1 cellular context compared by ENCODE assay signal in the genomic region with DNA sequence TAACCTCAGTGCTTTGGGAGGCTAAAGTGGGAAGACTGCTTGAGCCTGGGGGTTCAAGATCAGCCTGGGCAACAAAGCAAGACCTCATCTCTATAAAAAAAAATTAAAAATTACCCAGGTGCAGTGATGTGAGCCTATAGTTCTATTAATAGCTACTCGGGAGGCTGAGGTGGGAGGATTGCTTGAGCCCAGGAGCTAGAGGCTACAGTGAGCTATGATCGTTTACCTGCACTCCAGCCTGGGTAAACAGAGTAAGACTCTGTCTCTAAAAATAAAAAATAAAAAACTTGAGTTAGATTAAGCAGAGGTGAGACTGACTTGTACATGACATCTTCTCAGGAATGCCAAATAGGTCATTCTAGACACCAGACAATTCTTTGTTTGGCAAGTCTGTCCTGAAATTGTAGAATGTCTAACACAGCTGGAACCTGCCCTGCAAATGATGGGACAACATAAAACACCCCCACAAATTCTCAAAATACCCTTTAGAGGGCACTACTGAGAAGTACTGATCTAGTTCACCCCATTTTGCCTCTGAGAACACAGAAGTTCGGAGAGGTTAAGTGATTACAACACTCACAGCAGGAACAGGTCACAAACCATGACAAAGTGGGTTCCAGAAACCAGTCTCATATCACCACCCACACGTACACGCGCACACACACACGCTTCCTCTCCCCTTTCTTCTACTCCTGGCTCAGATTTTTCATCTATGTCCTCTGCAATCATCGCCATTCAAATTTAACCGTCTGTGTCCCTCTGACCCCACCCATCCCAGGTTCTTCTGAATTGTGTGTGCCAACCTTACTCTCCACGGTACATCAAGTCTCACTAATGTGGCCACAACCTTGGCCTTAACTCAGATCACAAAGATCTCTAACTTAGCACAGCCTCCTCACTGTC.
A peak's percentile ranks its signal among the peaks of the same experiment; 100 is the strongest.
TF ChIP-seq lines count a peak whose summit lies in the region.

No MANE protein-coding gene starts in this region.

TF ChIP-seq in K562, 482 proteins besides CTCF, POLR2A, EP300 and RAD21 (continued from another document and continues in another):
- no peak for TF ChIP-seq MBD1 (CRISPR knock-in tag; IDR thresholded peaks at IDR 0.05)
- no peak for TF ChIP-seq MAFK (IDR thresholded peaks at IDR 0.05; ENCODE audit: low read length)
- TF ChIP-seq, protein P1, sequence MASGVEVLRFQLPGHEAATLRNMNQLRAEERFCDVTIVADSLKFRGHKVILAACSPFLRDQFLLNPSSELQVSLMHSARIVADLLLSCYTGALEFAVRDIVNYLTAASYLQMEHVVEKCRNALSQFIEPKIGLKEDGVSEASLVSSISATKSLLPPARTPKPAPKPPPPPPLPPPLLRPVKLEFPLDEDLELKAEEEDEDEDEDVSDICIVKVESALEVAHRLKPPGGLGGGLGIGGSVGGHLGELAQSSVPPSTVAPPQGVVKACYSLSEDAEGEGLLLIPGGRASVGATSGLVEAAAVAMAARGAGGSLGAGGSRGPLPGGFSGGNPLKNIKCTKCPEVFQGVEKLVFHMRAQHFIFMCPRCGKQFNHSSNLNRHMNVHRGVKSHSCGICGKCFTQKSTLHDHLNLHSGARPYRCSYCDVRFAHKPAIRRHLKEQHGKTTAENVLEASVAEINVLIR (CRISPR knock-in tag; IDR thresholded peaks at IDR 0.05), result no peak
- no peak for TF ChIP-seq ZNF146 (CRISPR knock-in tag; IDR thresholded peaks at IDR 0.05; ENCODE audit: unreplicated experiment)
- TF ChIP-seq RBM15 (IDR thresholded peaks at IDR 0.05; ENCODE audit: insufficient read depth, low read length), result no peak
- TF ChIP-seq, protein P2, sequence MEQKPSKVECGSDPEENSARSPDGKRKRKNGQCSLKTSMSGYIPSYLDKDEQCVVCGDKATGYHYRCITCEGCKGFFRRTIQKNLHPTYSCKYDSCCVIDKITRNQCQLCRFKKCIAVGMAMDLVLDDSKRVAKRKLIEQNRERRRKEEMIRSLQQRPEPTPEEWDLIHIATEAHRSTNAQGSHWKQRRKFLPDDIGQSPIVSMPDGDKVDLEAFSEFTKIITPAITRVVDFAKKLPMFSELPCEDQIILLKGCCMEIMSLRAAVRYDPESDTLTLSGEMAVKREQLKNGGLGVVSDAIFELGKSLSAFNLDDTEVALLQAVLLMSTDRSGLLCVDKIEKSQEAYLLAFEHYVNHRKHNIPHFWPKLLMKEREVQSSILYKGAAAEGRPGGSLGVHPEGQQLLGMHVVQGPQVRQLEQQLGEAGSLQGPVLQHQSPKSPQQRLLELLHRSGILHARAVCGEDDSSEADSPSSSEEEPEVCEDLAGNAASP (IDR thresholded peaks at IDR 0.05), result peak; percentile 37; the same call in 1 of the 2 replicates
- no peak for TF ChIP-seq TRIM28 (IDR thresholded peaks at IDR 0.05)
- no peak for TF ChIP-seq ZNF263 (CRISPR knock-in tag; IDR thresholded peaks at IDR 0.05; ENCODE audit: borderline replicate concordance)
- TF ChIP-seq ZNF274 (IDR thresholded peaks at IDR 0.05; ENCODE audit: borderline replicate concordance, low read depth, low read length), result no peak
- TF ChIP-seq RUNX1 (IDR thresholded peaks at IDR 0.05; ENCODE audit: low read depth), result no peak
- peak; percentile 50 for TF ChIP-seq ATF7 (IDR thresholded peaks at IDR 0.05)
- TF ChIP-seq ZNF586 (CRISPR knock-in tag; conservative IDR thresholded peaks at IDR 0.05), result no peak
- no peak for TF ChIP-seq POLR2H (tag; IDR thresholded peaks at IDR 0.05; ENCODE audit: low read depth)
- no peak for TF ChIP-seq ZNF41 (CRISPR knock-in tag; conservative IDR thresholded peaks at IDR 0.05)
- TF ChIP-seq EHMT2 (IDR thresholded peaks at IDR 0.05), result no peak
- TF ChIP-seq LCOR (CRISPR knock-in tag; IDR thresholded peaks at IDR 0.05), result no peak
- no peak for TF ChIP-seq ZNF197 (CRISPR knock-in tag; IDR thresholded peaks at IDR 0.05; ENCODE audit: low read depth)
- 0 out of 2 replicates have a peak, but pooled peaks have one; percentile 57 for TF ChIP-seq LARP7 (IDR thresholded peaks at IDR 0.05)
- no peak for TF ChIP-seq MBD2 (IDR thresholded peaks at IDR 0.05; ENCODE audit: borderline replicate concordance, low read depth)
- TF ChIP-seq NFE2 (IDR thresholded peaks at IDR 0.05; ENCODE audit: low read depth), result peak; percentile 43; the same call in 1 of the 2 replicates
- TF ChIP-seq NFIC (IDR thresholded peaks at IDR 0.05), result peak; percentile 42; the same call in 1 of the 2 replicates
- peak; percentile 50; the same call in 1 of the 2 replicates for TF ChIP-seq LEF1 (IDR thresholded peaks at IDR 0.05)
- TF ChIP-seq SMAD4 (CRISPR knock-in tag; conservative IDR thresholded peaks at IDR 0.05), result peak; percentile 72; the same call in 1 of the 2 replicates
- no peak for TF ChIP-seq POLR2AphosphoS5 (IDR thresholded peaks at IDR 0.05; ENCODE audit: control insufficient read depth, insufficient read depth, low read depth, low read length)
- peak; percentile 77 for TF ChIP-seq DPF2 (IDR thresholded peaks at IDR 0.05)
- 0 out of 2 replicates have a peak, but pooled peaks have one; percentile 13 for TF ChIP-seq BHLHE40 (IDR thresholded peaks at IDR 0.05; ENCODE audit: low read length)
- TF ChIP-seq RCOR1 (IDR thresholded peaks at IDR 0.05; ENCODE audit: borderline replicate concordance in 1 of 2, low read depth in 2 of 2, low read length in 2 of 2), result peak in 1 of 2 experiments; percentile 77; a peak in 2 of 4 replicates
- peak; percentile 52 for TF ChIP-seq SMARCE1 (IDR thresholded peaks at IDR 0.05)
- no peak for TF ChIP-seq NCOA6 (IDR thresholded peaks at IDR 0.05)
- TF ChIP-seq KAT8 (IDR thresholded peaks at IDR 0.05; ENCODE audit: low read depth), result no peak
- peak; percentile 58; the same call in 1 of the 2 replicates for TF ChIP-seq MYBL2 (IDR thresholded peaks at IDR 0.05; ENCODE audit: low read depth)
- no peak for TF ChIP-seq MYBL2 (CRISPR knock-in tag; IDR thresholded peaks at IDR 0.05; ENCODE audit: borderline replicate concordance)
- no peak for TF ChIP-seq DDX20 (tag; IDR thresholded peaks at IDR 0.05; ENCODE audit: low read depth)
- TF ChIP-seq OTX1 (CRISPR knock-in tag; IDR thresholded peaks at IDR 0.05), result no peak
- peak; percentile 64 for TF ChIP-seq TEAD4 (IDR thresholded peaks at IDR 0.05; ENCODE audit: low read length)
- no peak for TF ChIP-seq TEAD4 (CRISPR knock-in tag; IDR thresholded peaks at IDR 0.05; ENCODE audit: borderline replicate concordance)
- TF ChIP-seq NR2C1 (IDR thresholded peaks at IDR 0.05), result peak; percentile 54
- TF ChIP-seq NR2C1 (tag; IDR thresholded peaks at IDR 0.05), result peak; percentile 70; the same call in 1 of the 2 replicates
- TF ChIP-seq, protein P3, sequence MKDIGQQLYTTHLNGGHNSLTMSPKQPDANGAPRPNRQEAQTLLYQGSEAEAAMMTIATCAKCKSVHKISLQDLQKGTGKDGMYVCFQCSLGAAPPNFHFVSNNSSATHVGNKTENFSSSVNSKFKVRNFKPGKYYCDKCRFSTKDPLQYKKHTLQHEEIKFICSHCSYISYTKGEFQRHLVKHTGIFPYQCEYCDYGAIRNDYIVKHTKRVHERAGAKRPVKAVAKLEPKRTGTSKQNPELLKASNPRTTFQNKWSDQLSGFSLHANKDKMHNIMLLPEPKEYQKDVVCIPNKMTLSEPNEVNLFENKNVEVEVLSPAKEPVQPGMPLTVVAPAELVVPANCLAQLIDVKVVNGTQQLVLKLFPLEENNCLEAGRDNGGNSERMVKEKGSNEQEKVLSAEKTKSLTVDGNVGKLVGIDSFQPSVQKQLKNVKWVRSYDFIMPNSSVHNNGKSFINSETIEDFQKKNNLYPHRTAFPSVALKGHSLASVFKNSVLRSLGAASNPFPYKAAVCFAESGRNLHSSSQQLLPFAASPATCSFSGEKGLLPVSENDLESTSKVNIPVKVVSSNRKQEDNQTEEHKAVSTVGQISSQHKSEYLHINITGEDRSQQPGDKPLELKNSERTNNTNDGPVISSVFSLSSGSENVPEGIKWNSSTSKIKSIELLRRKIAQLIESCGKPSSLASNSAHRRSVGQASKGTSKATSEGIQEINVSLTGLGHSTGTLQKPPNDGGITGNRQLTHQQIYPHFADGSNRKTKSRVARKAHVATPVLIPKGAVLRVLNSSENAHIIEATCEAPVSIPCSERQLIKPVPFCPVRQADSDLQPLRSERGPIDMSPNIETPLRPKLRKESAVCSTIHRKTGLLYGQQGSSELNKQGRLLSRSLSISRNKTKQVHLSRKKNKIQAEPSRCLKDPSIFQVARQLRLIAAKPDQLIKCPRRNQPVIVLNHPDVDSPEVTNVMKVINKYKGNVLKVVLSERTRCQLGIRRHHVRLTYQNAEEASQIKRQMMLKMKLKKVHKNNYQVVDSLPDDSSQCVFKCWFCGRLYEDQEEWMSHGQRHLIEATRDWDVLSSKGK (CRISPR knock-in tag; IDR thresholded peaks at IDR 0.05), result no peak
- TF ChIP-seq, protein P4, sequence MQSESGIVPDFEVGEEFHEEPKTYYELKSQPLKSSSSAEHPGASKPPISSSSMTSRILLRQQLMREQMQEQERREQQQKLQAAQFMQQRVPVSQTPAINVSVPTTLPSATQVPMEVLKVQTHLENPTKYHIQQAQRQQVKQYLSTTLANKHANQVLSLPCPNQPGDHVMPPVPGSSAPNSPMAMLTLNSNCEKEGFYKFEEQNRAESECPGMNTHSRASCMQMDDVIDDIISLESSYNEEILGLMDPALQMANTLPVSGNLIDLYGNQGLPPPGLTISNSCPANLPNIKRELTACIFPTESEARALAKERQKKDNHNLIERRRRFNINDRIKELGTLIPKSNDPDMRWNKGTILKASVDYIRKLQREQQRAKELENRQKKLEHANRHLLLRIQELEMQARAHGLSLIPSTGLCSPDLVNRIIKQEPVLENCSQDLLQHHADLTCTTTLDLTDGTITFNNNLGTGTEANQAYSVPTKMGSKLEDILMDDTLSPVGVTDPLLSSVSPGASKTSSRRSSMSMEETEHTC (IDR thresholded peaks at IDR 0.05), result no peak
- no peak for TF ChIP-seq JUN (IDR thresholded peaks at IDR 0.05; ENCODE audit: borderline replicate concordance, low read depth, low read length)
- TF ChIP-seq JUN (CRISPR knock-in tag; IDR thresholded peaks at IDR 0.05; ENCODE audit: borderline replicate concordance), result no peak
- TF ChIP-seq, protein P5, sequence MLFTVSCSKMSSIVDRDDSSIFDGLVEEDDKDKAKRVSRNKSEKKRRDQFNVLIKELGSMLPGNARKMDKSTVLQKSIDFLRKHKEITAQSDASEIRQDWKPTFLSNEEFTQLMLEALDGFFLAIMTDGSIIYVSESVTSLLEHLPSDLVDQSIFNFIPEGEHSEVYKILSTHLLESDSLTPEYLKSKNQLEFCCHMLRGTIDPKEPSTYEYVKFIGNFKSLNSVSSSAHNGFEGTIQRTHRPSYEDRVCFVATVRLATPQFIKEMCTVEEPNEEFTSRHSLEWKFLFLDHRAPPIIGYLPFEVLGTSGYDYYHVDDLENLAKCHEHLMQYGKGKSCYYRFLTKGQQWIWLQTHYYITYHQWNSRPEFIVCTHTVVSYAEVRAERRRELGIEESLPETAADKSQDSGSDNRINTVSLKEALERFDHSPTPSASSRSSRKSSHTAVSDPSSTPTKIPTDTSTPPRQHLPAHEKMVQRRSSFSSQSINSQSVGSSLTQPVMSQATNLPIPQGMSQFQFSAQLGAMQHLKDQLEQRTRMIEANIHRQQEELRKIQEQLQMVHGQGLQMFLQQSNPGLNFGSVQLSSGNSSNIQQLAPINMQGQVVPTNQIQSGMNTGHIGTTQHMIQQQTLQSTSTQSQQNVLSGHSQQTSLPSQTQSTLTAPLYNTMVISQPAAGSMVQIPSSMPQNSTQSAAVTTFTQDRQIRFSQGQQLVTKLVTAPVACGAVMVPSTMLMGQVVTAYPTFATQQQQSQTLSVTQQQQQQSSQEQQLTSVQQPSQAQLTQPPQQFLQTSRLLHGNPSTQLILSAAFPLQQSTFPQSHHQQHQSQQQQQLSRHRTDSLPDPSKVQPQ (CRISPR knock-in tag; IDR thresholded peaks at IDR 0.05; ENCODE audit: borderline replicate concordance), result no peak
- TF ChIP-seq, protein P6, sequence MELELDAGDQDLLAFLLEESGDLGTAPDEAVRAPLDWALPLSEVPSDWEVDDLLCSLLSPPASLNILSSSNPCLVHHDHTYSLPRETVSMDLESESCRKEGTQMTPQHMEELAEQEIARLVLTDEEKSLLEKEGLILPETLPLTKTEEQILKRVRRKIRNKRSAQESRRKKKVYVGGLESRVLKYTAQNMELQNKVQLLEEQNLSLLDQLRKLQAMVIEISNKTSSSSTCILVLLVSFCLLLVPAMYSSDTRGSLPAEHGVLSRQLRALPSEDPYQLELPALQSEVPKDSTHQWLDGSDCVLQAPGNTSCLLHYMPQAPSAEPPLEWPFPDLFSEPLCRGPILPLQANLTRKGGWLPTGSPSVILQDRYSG (tag; conservative IDR thresholded peaks at IDR 0.05; ENCODE audit: low read depth), result 0 out of 2 replicates have a peak, but pooled peaks have one; percentile 57
- TF ChIP-seq ZBTB17 (CRISPR knock-in tag; IDR thresholded peaks at IDR 0.05), result 0 out of 2 replicates have a peak, but pooled peaks have one; percentile 21
- TF ChIP-seq HINFP (tag; conservative IDR thresholded peaks at IDR 0.05; ENCODE audit: low read depth), result 0 out of 2 replicates have a peak, but pooled peaks have one; percentile 20
- peak; percentile 50; the same call in 1 of the 2 replicates for TF ChIP-seq TCF3 (CRISPR knock-in tag; IDR thresholded peaks at IDR 0.05)
- peak; percentile 59 for TF ChIP-seq DACH1 (IDR thresholded peaks at IDR 0.05; ENCODE audit: partially characterized antibody)
- TF ChIP-seq ESRRA (IDR thresholded peaks at IDR 0.05; ENCODE audit: borderline replicate concordance, low read depth), result peak; percentile 35; the same call in 1 of the 2 replicates
- no peak for TF ChIP-seq KHSRP (IDR thresholded peaks at IDR 0.05)
- TF ChIP-seq EZH2 (IDR thresholded peaks at IDR 0.05; ENCODE audit: borderline replicate concordance, low read depth, low read length), result no peak
